In the genomic region with DNA sequence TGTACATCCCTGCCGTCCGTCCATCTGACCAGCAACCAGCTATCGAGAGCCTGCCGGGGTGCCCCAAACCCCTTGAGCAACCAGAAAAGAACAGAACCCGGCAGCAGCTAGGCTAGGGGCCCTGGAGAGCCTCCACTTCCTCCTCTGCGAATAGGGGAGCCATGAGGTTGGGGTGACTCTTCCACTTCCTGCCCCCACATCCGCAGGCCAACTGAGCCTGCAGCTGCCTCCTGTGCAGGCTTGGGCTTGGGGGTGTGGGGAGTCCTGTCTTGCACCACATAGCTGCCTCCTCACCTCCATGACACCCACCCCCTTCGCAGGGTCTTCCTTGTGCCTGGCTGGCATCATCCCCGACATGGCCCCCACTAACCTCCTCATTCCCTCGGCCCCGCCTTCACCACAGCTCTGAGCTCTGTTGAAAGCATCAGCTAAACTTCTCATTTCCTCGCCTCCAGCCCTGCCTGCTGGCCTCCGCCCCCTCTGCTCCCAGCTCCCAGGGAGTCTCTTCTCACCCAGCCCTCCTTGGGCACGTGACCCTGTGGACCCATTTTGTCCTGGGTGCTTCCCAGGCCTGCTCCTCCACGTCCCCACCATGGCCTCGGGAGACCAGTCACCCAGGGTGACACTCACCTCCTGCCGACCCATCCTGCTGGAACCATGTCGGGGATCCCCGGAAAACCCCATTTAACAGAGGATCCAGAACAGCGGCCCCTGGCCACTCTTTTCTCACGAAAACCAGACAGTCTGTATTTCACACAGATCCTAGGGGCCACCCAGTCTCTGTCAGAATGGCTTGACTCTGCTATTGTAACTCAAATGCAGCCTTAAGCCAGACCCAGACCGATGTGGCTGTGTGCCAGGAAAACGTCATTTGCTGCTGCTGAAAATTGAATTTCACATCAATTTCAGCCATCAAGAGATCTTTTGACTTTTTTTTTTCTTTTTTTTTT, we compare ENCODE assay signal across 8 cellular contexts. TPM values are rescaled to one million over a fixed set of nuclear protein-coding genes. Genes with fewer than 3 reads are reported as not detected.
DNase-seq lines count a peak whose midpoint lies in the region; ATAC-seq and TF ChIP-seq lines count a peak whose summit lies in the region.

No MANE protein-coding gene starts in this region.

- peaks cover 12% of the 10 kb centered on the region for H3K79me2 ChIP-seq in PC-9 (ENCODE audit: low read depth)

- H3K4me1 Mint-ChIP-seq in T-helper 17 cell: peaks cover 26% of the 10 kb centered on the region

- intact Hi-C loops in left lung (cut with DNase I) (no loop called here), PC-9 (cut with micrococcal nuclease; ENCODE audit: unreplicated experiment) (no loop called here)

- peaks cover 41% of the 10 kb centered on the region for H3F3A ChIP-seq in PC-9 (ENCODE audit: insufficient read depth, low read depth)

- TF ChIP-seq CTCF in left lung (IDR thresholded peaks at IDR 0.05): no peak
- TF ChIP-seq CTCF in PC-9 (conservative IDR thresholded peaks at IDR 0.05): no peak

- H3K9me3 ChIP-seq in T-helper 17 cell (ENCODE audit: control insufficient read depth, low read length, poor library complexity, severe bottlenecking) (no peaks in the 10 kb centered on the region), left lung (no peaks in the 10 kb centered on the region), PC-9 (ENCODE audit: insufficient read depth, low read depth) (no peaks in the 10 kb centered on the region)

- H2AFZ ChIP-seq in PC-9: no peak overlapping the region

- no peak overlapping the region for H3K4me2 ChIP-seq in PC-9

- BruUV-seq in PC-9 (replicated peaks; lab: Mats Ljungman, UMichigan): no TSS peak

- peaks cover 2% of the 10 kb centered on the region for H3K36me3 Mint-ChIP-seq in T-helper 17 cell (ENCODE audit: low read depth)

- peak overlapping the region; percentile 98 for H3K27ac Mint-ChIP-seq in T-helper 17 cell

- peaks cover 10% of the 10 kb centered on the region for H4K20me1 ChIP-seq in PC-9 (ENCODE audit: insufficient read depth)

- no peaks in the 10 kb centered on the region for H3K27me3 Mint-ChIP-seq in T-helper 17 cell

- H3K4me3 ChIP-seq in left lung (peak overlapping the region in 1 of 2 donors; percentile 21), PC-9 (no peak overlapping the region)

- POLR2A ChIA-PET in PC-9 (lab: Charles Lee; ENCODE audit: unreplicated experiment): no interaction called here

- peak; percentile 48 for ATAC-seq in GM19043 (IDR thresholded peaks at IDR 0.05; ENCODE audit: low read depth, unreplicated experiment)
- ATAC-seq in HG03108 (IDR thresholded peaks at IDR 0.05; ENCODE audit: unreplicated experiment): peak; percentile 44
- peak; percentile 92 for ATAC-seq in T-helper 17 cell
- peak; percentile 84 for ATAC-seq in left lung

- no peaks in the 10 kb centered on the region for H3K27me3 ChIP-seq in left lung
- no peaks in the 10 kb centered on the region for H3K27me3 ChIP-seq in PC-9 (ENCODE audit: insufficient read depth, low read depth)

- CTCF ChIA-PET in PC-9 (lab: Charles Lee): interaction anchor here (0.6 kb wide), 2 partner anchors 38 to 44 kb away, joined by 5 to 8 read pairs; no protein-coding TSS in a partner anchor

- H3K36me3 ChIP-seq in left lung: peaks cover 0 to 24% of the 10 kb centered on the region in 2 donors
- H3K36me3 ChIP-seq in PC-9 (ENCODE audit: low read depth): no peaks in the 10 kb centered on the region

- peaks cover 5 to 60% of the 10 kb centered on the region in 2 donors for H3K4me1 ChIP-seq in left lung
- peaks cover 29% of the 10 kb centered on the region for H3K4me1 ChIP-seq in PC-9 (replicated peaks; ENCODE audit: insufficient read depth)

- no peaks in the 10 kb centered on the region for H3K9me2 ChIP-seq in PC-9 (ENCODE audit: insufficient read depth)

- peak overlapping the region; percentile 91 for H3K4me3 Mint-ChIP-seq in T-helper 17 cell

- DNase-seq in T-helper 17 cell (peak; percentile 57 to 66 (median 62)), amygdala (lab: John Stamatoyannopoulos, UW) (peak in 34 of 56 donors; percentile 9 to 70 (median 48)), left lung (peak; percentile 84 to 92), EL (no peak), PC-9 (no peak)
- peak; percentile 15 to 39 (median 34) for DNase-seq in stimulated activated CD4-positive, alpha-beta T cell treated with anti-CD3 and anti-CD28 coated beads, TNF-alpha, amount 100 ng/mL, for 48 hours (ENCODE audit: low read depth in 3 of 3)

- H3K27ac ChIP-seq in left lung (peak overlapping the region; percentile 73 to 93), PC-9 (no peak overlapping the region)

RNA-seq across cellular contexts. Expression of gene MYO9B, which starts 50.4 kb away (rescaled TPM):
- total RNA-seq in T-helper 17 cell (100 to 1,000 TPM; 202 to 220 TPM), left lung (100 to 1,000 TPM in 1 of 2 donors, 10 to 100 TPM in 1; 89.5 to 149 TPM), PC-9 (2021) (81.2 and 103 TPM in 2 replicates)

RNA-seq across cellular contexts. Expression of gene HAUS8, which starts 50.8 kb away (rescaled TPM):
- 10 to 100 TPM; 18.4 to 26.2 TPM for total RNA-seq in T-helper 17 cell
- total RNA-seq in left lung: 10 to 100 TPM in 1 of 2 donors, 1 to 10 TPM in 1; 8.4 to 11.6 TPM
- total RNA-seq in PC-9 (2021): 26.5 and 30.8 TPM in 2 replicates

Comparison
In these comparisons a context has a peak if more than half of its experiments do, and no peak if none do; other contexts are left out.
1. DNase-seq: peak in T-helper 17 cell (3 of 3), amygdala (34 of 56), left lung (2 of 2) and stimulated activated CD4-positive, alpha-beta T cell treated with anti-CD3 and anti-CD28 coated beads, TNF-alpha, amount 100 ng/mL, for 48 hours (3 of 3); none in EL (single experiment) and PC-9 (0 of 2).
2. Peak in every context shown above with its lines, with median percentiles within 50 percentile points of each other: ATAC-seq.